18 cellular contexts compared by ENCODE assay signal in the genomic region with DNA sequence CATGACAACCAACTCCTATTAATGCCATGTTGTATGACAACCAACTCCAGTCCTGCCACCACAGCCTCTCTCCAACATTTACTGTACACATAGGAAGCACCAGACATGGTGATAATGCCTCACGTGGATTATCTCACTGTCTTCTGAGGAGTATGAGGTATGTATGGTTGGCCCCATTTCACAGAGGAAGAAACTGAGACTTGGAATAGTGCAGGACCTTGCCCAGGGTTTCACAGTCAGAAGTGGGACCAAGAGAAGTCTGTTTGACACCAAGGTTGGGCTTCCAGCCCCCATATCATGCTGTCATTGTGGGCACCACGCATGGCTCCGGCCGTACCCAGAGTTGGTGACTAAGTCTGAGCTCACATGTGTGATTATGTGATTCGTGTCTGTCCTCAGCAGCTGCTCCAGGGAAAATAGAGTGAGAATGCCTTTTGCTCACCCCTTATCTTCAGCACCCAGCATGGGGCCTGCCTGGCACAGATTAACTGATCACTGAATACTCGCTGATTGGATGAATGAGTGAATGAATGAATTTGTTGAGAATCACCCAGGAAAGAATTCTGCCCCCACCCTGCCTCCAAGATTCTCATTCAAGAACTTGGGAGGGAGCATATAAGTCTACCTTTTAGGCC.
DNase-seq lines count a peak whose midpoint lies in the region; FAIRE-seq and TF ChIP-seq lines count a peak whose summit lies in the region.
"Had no signal": no experiment of that assay in that cellular context is flagged by ENCODE, and none has a peak within 500 bp of the region (broad histone marks: within the 10 kb centered on the region; RNA-seq: fewer than 3 reads in every experiment).

No MANE protein-coding gene starts in this region.

- H3K27ac ChIP-seq in osteoblast (ENCODE audit: low read depth, low read length): no peak overlapping the region
- H3K27ac ChIP-seq: left lung, pancreas, tibial artery had no signal

- FAIRE-seq in H54 (lab: Jason Lieb, UNC) (no peak), RCC 7860 (lab: Jason Lieb, UNC) (peak; percentile 97)
- FAIRE-seq: pancreas had no signal

- H3K4me1 ChIP-seq in osteoblast (ENCODE audit: insufficient read depth, low read length): peaks cover 31% of the 10 kb centered on the region
- H3K4me1 ChIP-seq: left lung, pancreas, tibial artery had no signal

- no peaks in the 10 kb centered on the region for H3K36me3 Mint-ChIP-seq in CD14-positive monocyte

- H3K79me2 ChIP-seq in osteoblast (ENCODE audit: insufficient read depth, low read length): no peaks in the 10 kb centered on the region

- H3K4me3 ChIP-seq in epithelial cell of esophagus (ENCODE audit: low read length) (no peak overlapping the region), osteoblast (ENCODE audit: insufficient read depth, low read length) (no peak overlapping the region)
- H3K4me3 ChIP-seq: left lung, pancreas, tibial artery had no signal

- no peak for TF ChIP-seq POLR2A in H54 (IDR thresholded peaks at IDR 0.05; ENCODE audit: low read depth, low read length)

- H3K9me3 Mint-ChIP-seq in CD14-positive monocyte: peaks cover 10 to 21% (median 14%) of the 10 kb centered on the region in 7 donors

- TF ChIP-seq CTCF in epithelial cell of esophagus (IDR thresholded peaks at IDR 0.05; ENCODE audit: insufficient read depth, low read depth, low read length, missing control alignments) (no peak), osteoblast (IDR thresholded peaks at IDR 0.05; ENCODE audit: extremely low read depth, low read depth, low read length) (no peak), CD14-positive monocyte (IDR thresholded peaks at IDR 0.05) (no peak)

- no peak overlapping the region for H3K27ac Mint-ChIP-seq in CD14-positive monocyte
- H3K27ac Mint-ChIP-seq: activated CD4-positive, alpha-beta T cell treated with anti-CD3 and anti-CD28 coated beads, Interleukin-2, amount 10 ng/mL, durations not matched to agents 7 days and 5 days; activated naive CD4-positive, alpha-beta T cell treated with anti-CD3 and anti-CD28 coated beads, Interleukin-2, amount 50 U/mL, for 24 hours had no signal

- H2AFZ ChIP-seq in osteoblast (ENCODE audit: low read length): no peak overlapping the region

- peaks cover 4% of the 10 kb centered on the region for H3K9me3 ChIP-seq in osteoblast (ENCODE audit: low read depth, low read length)
- H3K9me3 ChIP-seq: pancreas had no signal

- H3K36me3 ChIP-seq in osteoblast (ENCODE audit: insufficient read depth, low read length): no peaks in the 10 kb centered on the region
- H3K36me3 ChIP-seq: left lung, pancreas, tibial artery had no signal

- peaks cover 10 to 20% (median 15%) of the 10 kb centered on the region in 3 donors for H3K27me3 Mint-ChIP-seq in CD14-positive monocyte (ENCODE audit: low read depth in 3 of 3)

- intact Hi-C loops in CD14-positive monocyte (cut with micrococcal nuclease): no loop called here

- peak; percentile 16 for DNase-seq in H54 (ENCODE audit: insufficient read length, low spot score)
- peak; percentile 98 for DNase-seq in RCC 7860 (ENCODE audit: low spot score)
- DNase-seq in epithelial cell of esophagus (ENCODE audit: low read depth): peak; percentile 86
- peak; percentile 87 for DNase-seq in osteoblast (ENCODE audit: insufficient read length, low spot score, missing footprints)
- no peak for DNase-seq in COLO829 (ENCODE audit: low spot score)
- DNase-seq in DMS53 (lab: John Stamatoyannopoulos, UW): no peak
- DNase-seq in CD14-positive monocyte (ENCODE audit: low spot score): no peak
- DNase-seq: activated CD4-positive, alpha-beta T cell treated with anti-CD3 and anti-CD28 coated beads, Interleukin-2, amount 10 ng/mL, durations not matched to agents 7 days and 5 days; activated T-cell treated with anti-CD3 and anti-CD28 coated beads for 4 hours; DND-41; left lung; NCI-H146; NK-92 treated with Interleukin-12 subunit alpha and Interleukin-12 subunit beta, amount 100 ng/mL, for 24 hours; pancreas; SIG-M5; stimulated activated CD4-positive, alpha-beta T cell treated with anti-CD3 and anti-CD28 coated beads, Interleukin-4, amount 100 ng/mL, for 1 hour had no signal

- no peak overlapping the region for H3K4me2 ChIP-seq in osteoblast (ENCODE audit: insufficient read depth, low read length)

- peaks cover 7% of the 10 kb centered on the region for H3K27me3 ChIP-seq in osteoblast (ENCODE audit: insufficient read depth, low read length)
- H3K27me3 ChIP-seq: pancreas had no signal

- H4K20me1 ChIP-seq in osteoblast (ENCODE audit: insufficient read depth, low read length): no peaks in the 10 kb centered on the region

- H3K4me1 Mint-ChIP-seq in CD14-positive monocyte: no peaks in the 10 kb centered on the region
- H3K4me1 Mint-ChIP-seq: activated CD4-positive, alpha-beta T cell treated with anti-CD3 and anti-CD28 coated beads, Interleukin-2, amount 10 ng/mL, durations not matched to agents 7 days and 5 days; activated naive CD4-positive, alpha-beta T cell treated with anti-CD3 and anti-CD28 coated beads, Interleukin-2, amount 50 U/mL, for 24 hours had no signal

- no peak overlapping the region for H3K4me3 Mint-ChIP-seq in CD14-positive monocyte
- H3K4me3 Mint-ChIP-seq: activated CD4-positive, alpha-beta T cell treated with anti-CD3 and anti-CD28 coated beads, Interleukin-2, amount 10 ng/mL, durations not matched to agents 7 days and 5 days; activated naive CD4-positive, alpha-beta T cell treated with anti-CD3 and anti-CD28 coated beads, Interleukin-2, amount 50 U/mL, for 24 hours had no signal

Comparison
In these comparisons a context has a peak if more than half of its experiments do, and no peak if none do; other contexts are left out.
1. DNase-seq: peak in H54 (single experiment), RCC 7860 (single experiment), epithelial cell of esophagus (single experiment) and osteoblast (single experiment); none in COLO829 (single experiment), DMS53 (single experiment) and CD14-positive monocyte (single experiment).